In genomic region chr15:82809308-82810060, GRCh38 we compare ENCODE assay signal across 8 cellular contexts. TPM values are rescaled to one million over a fixed set of nuclear protein-coding genes. Genes with fewer than 3 reads are reported as not detected.
DNase-seq lines count a peak whose midpoint lies in the region; ATAC-seq, FAIRE-seq and TF ChIP-seq lines count a peak whose summit lies in the region.

Gene WHAMM, plus strand, starts transcription at chr15:82809628. Its CDS starts 99 bp downstream, at chr15:82809727.

- H3K9me3 ChIP-seq in iPS DF 6.9 (ENCODE audit: control insufficient read depth, insufficient read depth, low read length) (no peaks in the 10 kb centered on the region), gastrocnemius medialis (no peaks in the 10 kb centered on the region)

- H3K4me1 ChIP-seq in iPS DF 6.9 (ENCODE audit: control insufficient read depth, insufficient read depth, low read length) = no peaks in the 10 kb centered on the region
- peaks cover 49 to 60% of the 10 kb centered on the region in 2 donors for H3K4me1 ChIP-seq in gastrocnemius medialis

- peaks cover 20% of the 10 kb centered on the region for H3K36me3 Mint-ChIP-seq in brain

- intact Hi-C loops in gastrocnemius medialis (cut with DNase I; ENCODE audit: low total_unique reads) = loop anchor here (1.0 to 10.0 kb wide), 6 partner anchors 59 to 765 kb away; partner anchors contain the start of genes BTBD1, CPEB1 and MEX3B

- no CpG with 5 or more reads among the region's 67 CpGs for WGBS in iPS DF 6.9 (ENCODE audit: insufficient coverage, insufficient read length)

- H3K27ac Mint-ChIP-seq in brain = peak within 1 kb of the TSS; percentile 80 to 96 (median 94)

- TF ChIP-seq CTCF in brain (conservative IDR thresholded peaks at IDR 0.05) = peak in 1 of 2 experiments; percentile 29
- peak in 2 of 5 experiments; percentile 15 to 29 for TF ChIP-seq CTCF in gastrocnemius medialis (IDR thresholded peaks at IDR 0.05 in 4 of 5, conservative IDR thresholded peaks at IDR 0.05 in 1 of 5)

- DNase-seq in A172 (ENCODE audit: low spot score) (peak; percentile 97), NCI-H2107 (lab: John Stamatoyannopoulos, UW) (peak; percentile 86), iPS DF 6.9 (ENCODE audit: low read depth, low spot score) (peak; percentile 83), gastrocnemius medialis (peak; percentile 100)

- peak within 1 kb of the TSS; percentile 70 for H3K4me3 ChIP-seq in iPS DF 6.9 (ENCODE audit: low read length)
- peak within 1 kb of the TSS; percentile 69 to 86 (median 79) for H3K4me3 ChIP-seq in gastrocnemius medialis

- peaks cover 48% of the 10 kb centered on the region for H3K4me1 Mint-ChIP-seq in brain

- H3K27ac ChIP-seq in iPS DF 6.9 (ENCODE audit: low read length) (no peak within 1 kb of the TSS), gastrocnemius medialis (peak within 1 kb of the TSS; percentile 92 to 99 (median 96))

- H3K9me3 Mint-ChIP-seq in brain = peaks cover 0 to 5% (median 0%) of the 10 kb centered on the region in 5 experiments

- FAIRE-seq in TTC549 (lab: Jason Lieb, UNC) = peak; percentile 88

- H3K4me3 Mint-ChIP-seq in brain = peak within 1 kb of the TSS; percentile 88 to 97 (median 94)

- H3K27me3 ChIP-seq in iPS DF 6.9 (ENCODE audit: control insufficient read depth, insufficient read depth, low read length) (no peaks in the 10 kb centered on the region), gastrocnemius medialis (no peaks in the 10 kb centered on the region)

- peak; percentile 99 for TF ChIP-seq POLR2A in gastrocnemius medialis (IDR thresholded peaks at IDR 0.05)

- H3K36me3 ChIP-seq in iPS DF 6.9 (ENCODE audit: control insufficient read depth, insufficient read depth, low read length) = no peaks in the 10 kb centered on the region
- H3K36me3 ChIP-seq in gastrocnemius medialis = peaks cover 0 to 15% of the 10 kb centered on the region in 2 donors

- ATAC-seq in GM18520 (IDR thresholded peaks at IDR 0.05; ENCODE audit: unreplicated experiment) (peak; percentile 79), HG03064 (IDR thresholded peaks at IDR 0.05; ENCODE audit: low read depth, unreplicated experiment) (peak; percentile 78), gastrocnemius medialis (peak; percentile 79 to 83)

- peaks cover 6% of the 10 kb centered on the region for H3K27me3 Mint-ChIP-seq in brain

- in situ Hi-C loops in gastrocnemius medialis (cut with MboI; ENCODE audit: low sequenced_read_pairs in 4 of 4) = loop anchor here in 2 of 4 donors (10.0 to 25.0 kb wide), 2 partner anchors 55 to 272 kb away; partner anchors contain the start of gene RPS17 (in 2 of the 2)

RNA-seq across cellular contexts. Expression of gene WHAMM, which starts in this region (rescaled TPM):
- total RNA-seq in A172 (2014; rRNA removed; shearing (Covaris generic)) = 4.7 and 6.3 TPM in 2 replicates
- 1.8 TPM for polyA plus RNA-seq in brain (ENCODE audit: insufficient read depth, low read depth, low replicate concordance)
- total RNA-seq in gastrocnemius medialis = 10 to 100 TPM; 14.1 to 22.1 (median 21.8) TPM
